13 cellular contexts compared by ENCODE assay signal in the genomic region with DNA sequence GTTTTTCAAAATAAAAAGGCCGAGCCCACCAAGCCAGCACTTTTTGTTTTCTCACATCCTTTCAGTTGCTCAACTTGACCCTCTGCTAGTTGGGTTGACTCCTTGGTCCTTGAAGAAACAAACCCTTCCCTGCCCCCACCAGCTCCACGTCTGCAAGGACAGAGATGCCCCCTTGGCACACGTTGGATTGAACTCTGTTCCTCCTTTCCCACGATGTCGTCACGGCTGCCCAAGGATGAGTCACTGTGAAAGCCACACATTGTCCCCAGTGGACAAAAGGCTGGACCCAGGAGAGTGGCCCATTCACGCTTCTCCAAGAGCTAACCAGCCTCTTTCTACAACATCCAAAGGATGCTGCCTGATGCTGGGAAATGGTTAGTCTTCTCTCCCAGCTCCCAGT. TPM values are rescaled to one million over a fixed set of nuclear protein-coding genes. Genes with fewer than 3 reads are reported as not detected.
DNase-seq lines count a peak whose midpoint lies in the region; ATAC-seq and TF ChIP-seq lines count a peak whose summit lies in the region.
"Had no signal": no experiment of that assay in that cellular context is flagged by ENCODE, and none has a peak within 500 bp of the region (broad histone marks: within the 10 kb centered on the region; RNA-seq: fewer than 3 reads in every experiment).

No MANE protein-coding gene starts in this region.

- no CpG with 5 or more reads among the region's 7 CpGs for WGBS in H9 (ENCODE audit: extremely low coverage, insufficient read length, low lambda C conversion rate)
- WGBS in SK-N-SH (ENCODE audit: low lambda C conversion rate) = 50% methylated on average over 7 of the region's 7 CpGs

- POLR2A ChIA-PET in SK-N-SH (lab: Yijun Ruan, JAX) = no interaction called here

- H3T11ph ChIP-seq in H9 (ENCODE audit: low read length) = no peak overlapping the region

- peaks cover 4 to 8% (median 6%) of the 10 kb centered on the region in 3 experiments; a peak in 4 of 7 replicates for H3K36me3 Mint-ChIP-seq in H9 (ENCODE audit: insufficient read depth in 1 of 3, low read depth in 3 of 3)

- H4K20me1 ChIP-seq in H9 (ENCODE audit: control insufficient read depth, insufficient read depth, insufficient read length) (no peaks in the 10 kb centered on the region), SK-N-SH (ENCODE audit: insufficient read depth) (no peaks in the 10 kb centered on the region)

- H3K18ac ChIP-seq in H9 (ENCODE audit: insufficient read length, low read depth, low read length) = no peak overlapping the region

- no peaks in the 10 kb centered on the region for H3F3A ChIP-seq in SK-N-SH (replicated peaks; ENCODE audit: insufficient read depth)

- no peak overlapping the region for H4K91ac ChIP-seq in H9 (ENCODE audit: insufficient read length, low read depth, low read length)

- TF ChIP-seq CTCF in H9 (conservative IDR thresholded peaks at IDR 0.05) = no peak
- TF ChIP-seq CTCF in SK-N-SH (IDR thresholded peaks at IDR 0.05) = no peak

- H3K4me3 ChIP-seq in SK-N-SH (ENCODE audit: low read depth in 2 of 2, low read length in 1 of 2) (no peak overlapping the region), rectal smooth muscle tissue (ENCODE audit: low read length) (no peak overlapping the region)
- H3K4me3 ChIP-seq: ascending aorta, lung had no signal

- no peak overlapping the region for H3K4me3 Mint-ChIP-seq in H9
- H3K4me3 Mint-ChIP-seq: activated CD8-positive, alpha-beta T cell treated with anti-CD3 and anti-CD28 coated beads, Interleukin-2, amount 10 ng/mL, durations not matched to agents 7 days and 5 days; stimulated activated naive CD8-positive, alpha-beta T cell treated with anti-CD3 and anti-CD28 coated beads, Interleukin-15, Interleukin-2, amounts not matched to agents 100 ng/mL and 50 ng/mL, for 24 hours had no signal

- H3K27me3 ChIP-seq in H9 (ENCODE audit: insufficient read depth, low read length) (no peaks in the 10 kb centered on the region), SK-N-SH (ENCODE audit: insufficient read depth) (no peaks in the 10 kb centered on the region), rectal smooth muscle tissue (ENCODE audit: control insufficient read depth, insufficient read depth, low read length) (no peaks in the 10 kb centered on the region)
- H3K27me3 ChIP-seq: ascending aorta had no signal

- no peak for TF ChIP-seq RAD21 in SK-N-SH (IDR thresholded peaks at IDR 0.05; ENCODE audit: low read length)

- DNase-seq in H9 (no peak), SK-N-SH (no peak), globus pallidus (ENCODE audit: low spot score) (peak; percentile 96), DMS114 treated with DMSO at 0.1 percent for 48 hours (lab: John Stamatoyannopoulos, UW; ENCODE audit: unreplicated experiment) (no peak), NCI-H774 (lab: John Stamatoyannopoulos, UW) (no peak), retina (no peak)
- DNase-seq: activated CD8-positive, alpha-beta T cell treated with anti-CD3 and anti-CD28 coated beads, Interleukin-2, amount 10 ng/mL, durations not matched to agents 7 days and 5 days; NCI-H2107 had no signal

- H3K9ac ChIP-seq in H9 (ENCODE audit: extremely low read depth, insufficient read length, low read length) = no peak overlapping the region
- H3K9ac ChIP-seq in SK-N-SH = peak overlapping the region; percentile 33; the same call in 1 of the 2 replicates
- no peak overlapping the region for H3K9ac ChIP-seq in rectal smooth muscle tissue (ENCODE audit: low read length)

- H2BK15ac ChIP-seq in H9 (ENCODE audit: low read depth, low read length) = no peak overlapping the region

- H3K79me1 ChIP-seq in H9 (ENCODE audit: insufficient read depth, low read depth, low read length, poor library complexity, severe bottlenecking) = no peaks in the 10 kb centered on the region

- H3K14ac ChIP-seq in H9 (ENCODE audit: insufficient read depth, low read length) = no peak overlapping the region

- H3K9me3 Mint-ChIP-seq in H9 = peaks cover 0 to 8% of the 10 kb centered on the region in 2 experiments; a peak in 3 of 5 replicates
- H3K9me3 Mint-ChIP-seq: stimulated activated naive CD8-positive, alpha-beta T cell treated with anti-CD3 and anti-CD28 coated beads, Interleukin-15, Interleukin-2, amounts not matched to agents 100 ng/mL and 50 ng/mL, for 24 hours had no signal

- peaks cover 33 to 35% of the 10 kb centered on the region in 2 experiments for H3K4me1 Mint-ChIP-seq in H9

- H4K5ac ChIP-seq in H9 (ENCODE audit: insufficient read length, low read depth, low read length) = no peak overlapping the region

- no peaks in the 10 kb centered on the region for H3K9me2 ChIP-seq in SK-N-SH

- H2AFZ ChIP-seq in H9 (ENCODE audit: low read length) = no peak overlapping the region
- peak overlapping the region; percentile 88; the same call in 1 of the 2 replicates for H2AFZ ChIP-seq in SK-N-SH (ENCODE audit: low read depth)

- no peaks in the 10 kb centered on the region for H3K9me3 ChIP-seq in H9 (ENCODE audit: control insufficient read depth, low read depth, low read length)
- H3K9me3 ChIP-seq in SK-N-SH = no peaks in the 10 kb centered on the region
- H3K9me3 ChIP-seq: ascending aorta had no signal

- no peak overlapping the region for H2BK5ac ChIP-seq in H9 (ENCODE audit: insufficient read length, low read length)

- H2BK20ac ChIP-seq in H9 (ENCODE audit: low read depth, low read length, poor library complexity, severe bottlenecking) = no peak overlapping the region

- H3K27ac Mint-ChIP-seq in H9 = peak overlapping the region in 2 of 3 experiments; percentile 56 to 90; a peak in 3 of 7 replicates
- H3K27ac Mint-ChIP-seq: activated CD8-positive, alpha-beta T cell treated with anti-CD3 and anti-CD28 coated beads, Interleukin-2, amount 10 ng/mL, durations not matched to agents 7 days and 5 days; stimulated activated naive CD8-positive, alpha-beta T cell treated with anti-CD3 and anti-CD28 coated beads, Interleukin-15, Interleukin-2, amounts not matched to agents 100 ng/mL and 50 ng/mL, for 24 hours had no signal

- H3K27me3 Mint-ChIP-seq in H9 (ENCODE audit: low read depth) = no peaks in the 10 kb centered on the region
- H3K27me3 Mint-ChIP-seq: stimulated activated naive CD8-positive, alpha-beta T cell treated with anti-CD3 and anti-CD28 coated beads, Interleukin-15, Interleukin-2, amounts not matched to agents 100 ng/mL and 50 ng/mL, for 24 hours had no signal

- H2BK12ac ChIP-seq in H9 (ENCODE audit: insufficient read length, low read depth, low read length) = no peak overlapping the region

- no peak overlapping the region for H3K56ac ChIP-seq in H9 (ENCODE audit: insufficient read length, low read depth, low read length)

- H3K4me1 ChIP-seq in H9 (ENCODE audit: insufficient read depth, low read length) = peaks cover 19% of the 10 kb centered on the region; the same call in 1 of the 2 replicates
- H3K4me1 ChIP-seq in SK-N-SH (ENCODE audit: control insufficient read depth in 1 of 2, insufficient read depth in 2 of 2, low read depth in 1 of 2, low read length in 1 of 2) = peaks cover 11 to 12% of the 10 kb centered on the region in 2 experiments; a peak in 3 of 4 replicates
- peaks cover 27% of the 10 kb centered on the region for H3K4me1 ChIP-seq in rectal smooth muscle tissue (ENCODE audit: control insufficient read depth, insufficient read depth, low read length)
- H3K4me1 ChIP-seq: ascending aorta had no signal

- H2AK5ac ChIP-seq in H9 (ENCODE audit: insufficient read length, low read length) = no peak overlapping the region

- H3K36me3 ChIP-seq in SK-N-SH (replicated peaks in 1 of 2; ENCODE audit: control insufficient read depth in 1 of 2, insufficient read depth in 2 of 2, low read length in 1 of 2) = no peaks in the 10 kb centered on the region
- no peaks in the 10 kb centered on the region for H3K36me3 ChIP-seq in rectal smooth muscle tissue (ENCODE audit: control insufficient read depth, insufficient read depth, low read length)
- H3K36me3 ChIP-seq: ascending aorta had no signal

- no peak for TF ChIP-seq EP300 in SK-N-SH (IDR thresholded peaks at IDR 0.05; ENCODE audit: borderline replicate concordance in 1 of 2, low read depth in 1 of 2, low read length in 1 of 2)

- H2BK120ac ChIP-seq in H9 (ENCODE audit: low read depth, low read length, poor library complexity, severe bottlenecking) = no peak overlapping the region

- no peak for ATAC-seq in GM21423 (IDR thresholded peaks at IDR 0.05; ENCODE audit: unreplicated experiment)
- ATAC-seq: activated CD8-positive, alpha-beta T cell treated with anti-CD3 and anti-CD28 coated beads, Interleukin-2, amount 10 ng/mL, durations not matched to agents 7 days and 5 days had no signal

- no peak overlapping the region for H3K4ac ChIP-seq in H9 (ENCODE audit: low read depth, low read length)

- H3K27ac ChIP-seq in H9 (ENCODE audit: insufficient read length, low read depth, low read length) (no peak overlapping the region), SK-N-SH (ENCODE audit: low read depth in 2 of 2, low read length in 1 of 2) (peak overlapping the region; percentile 18 to 58; a peak in 2 of 4 replicates), rectal smooth muscle tissue (ENCODE audit: low read depth, low read length) (peak overlapping the region; percentile 59)
- H3K27ac ChIP-seq: ascending aorta had no signal

- H3K79me2 ChIP-seq in H9 (ENCODE audit: insufficient read depth, low read length) (no peaks in the 10 kb centered on the region), SK-N-SH (ENCODE audit: insufficient read depth) (no peaks in the 10 kb centered on the region)

- no peaks in the 10 kb centered on the region for H3K23me2 ChIP-seq in H9 (ENCODE audit: insufficient read length, low read depth, low read length, poor library complexity, severe bottlenecking)

- no peak overlapping the region for H3K23ac ChIP-seq in H9 (ENCODE audit: insufficient read length, low read depth, low read length)

- CTCF ChIA-PET in SK-N-SH (lab: Yijun Ruan, JAX) = interaction anchor here (2.0 kb wide), 1 partner anchor 22 kb away, joined by 6 read pairs; no protein-coding TSS in a partner anchor

- no peak overlapping the region for H3K4me2 ChIP-seq in H9 (ENCODE audit: insufficient read depth, insufficient read length, low read length)
- peak overlapping the region; percentile 45 for H3K4me2 ChIP-seq in SK-N-SH

- H4K8ac ChIP-seq in H9 (replicated peaks; ENCODE audit: insufficient read length, low read depth, low read length) = no peak overlapping the region

TF ChIP-seq in SK-N-SH, 30 proteins besides CTCF, POLR2A, EP300 and RAD21 (continues in another document):
- no peak for TF ChIP-seq USF2 (IDR thresholded peaks at IDR 0.05; ENCODE audit: borderline replicate concordance, low read depth, low read length)
- no peak for TF ChIP-seq TCF12 (IDR thresholded peaks at IDR 0.05)
- no peak for TF ChIP-seq RFX5 (IDR thresholded peaks at IDR 0.05; ENCODE audit: low read length)

RNA-seq across cellular contexts. Expression of gene SPATA12, which starts 43.0 kb away (rescaled TPM):
- 0.11 and 0.22 TPM in 2 replicates for total RNA-seq in H9 (2021)
- polyA plus RNA-seq in SK-N-SH (2012; rRNA removed) = 0.24 and 0.33 TPM in 2 replicates
- polyA plus RNA-seq in SK-N-SH (2012; cell fraction: cytosol; rRNA removed) = 0.29 and 0.32 TPM in 2 replicates
- polyA plus RNA-seq in SK-N-SH (2012; cell fraction: nucleus; rRNA removed) = 0.13 and 0.24 TPM in 2 replicates
- total RNA-seq: activated CD8-positive, alpha-beta T cell treated with anti-CD3 and anti-CD28 coated beads, Interleukin-2, amount 10 ng/mL, durations not matched to agents 7 days and 5 days; ascending aorta had no signal
